Comparison of ENCODE assay signal across 10 cellular contexts in genomic region chr7:74178632-74179031, GRCh38. TPM values are rescaled to one million over a fixed set of nuclear protein-coding genes. Genes with fewer than 3 reads are reported as not detected.
A peak's percentile ranks its signal among the peaks of the same experiment; 100 is the strongest.
DNase-seq lines count a peak whose midpoint lies in the region; ATAC-seq and TF ChIP-seq lines count a peak whose summit lies in the region.
"Had no signal": no experiment of that assay in that cellular context is flagged by ENCODE, and none has a peak within 500 bp of the region (broad histone marks: within the 10 kb centered on the region; RNA-seq: fewer than 3 reads in every experiment).

No MANE protein-coding gene starts in this region.

- DNase-seq in AG10803 (ENCODE audit: low read depth), result peak; percentile 89
- peak; percentile 43 for DNase-seq in adipocyte (ENCODE audit: low read depth)
- DNase-seq in mesenchymal stem cell, result peak; percentile 59
- no peak for DNase-seq in hippocampal formation (lab: John Stamatoyannopoulos, UW)
- DNase-seq: NCI-H82 had no signal

- H3K9ac ChIP-seq in adipocyte (ENCODE audit: low read length) (no peak overlapping the region), mesenchymal stem cell (ENCODE audit: low read length) (peak overlapping the region; percentile 94)

- H3K36me3 ChIP-seq in HEK293 (ENCODE audit: control insufficient read depth in 2 of 2, insufficient read depth in 1 of 2, low read length in 2 of 2) (peaks cover 3 to 58% of the 10 kb centered on the region in 2 experiments; a peak in 2 of 3 replicates), adipocyte (ENCODE audit: control insufficient read depth, insufficient read depth, low read length, severe bottlenecking) (peaks cover 18% of the 10 kb centered on the region), mesenchymal stem cell (ENCODE audit: control insufficient read depth in 1 of 2, insufficient read depth in 2 of 2, low read depth in 1 of 2, low read length in 2 of 2) (peaks cover 17 to 47% of the 10 kb centered on the region in 2 experiments)

- TF ChIP-seq CTCF in AG10803 (conservative IDR thresholded peaks at IDR 0.05; ENCODE audit: low read length) (no peak), HEK293 (tag by site-specific recombination; IDR thresholded peaks at IDR 0.05) (no peak)

- CTCF ChIA-PET in HEK293 (lab: Yijun Ruan, JAX), result interaction anchor here (1.6 to 2.5 kb wide), 4 partner anchors 12 to 222 kb away, joined by 3 to 17 read pairs (median 9); no protein-coding TSS in a partner anchor

- POLR2A ChIA-PET in HEK293 (lab: Yijun Ruan, JAX), result no interaction called here

- ATAC-seq in HG03565 (IDR thresholded peaks at IDR 0.05; ENCODE audit: unreplicated experiment) (no peak), HG02938 (IDR thresholded peaks at IDR 0.05; ENCODE audit: unreplicated experiment) (no peak), GM21528 (IDR thresholded peaks at IDR 0.05; ENCODE audit: low FRiP score, unreplicated experiment) (no peak)

- H2AFZ ChIP-seq in mesenchymal stem cell (ENCODE audit: low read depth, low read length), result no peak overlapping the region

- H3K14ac ChIP-seq in mesenchymal stem cell (ENCODE audit: low read length in 2 of 2), result no peak overlapping the region

- H2BK12ac ChIP-seq in mesenchymal stem cell (ENCODE audit: low read length in 2 of 2), result no peak overlapping the region

- no peak overlapping the region for H3K4ac ChIP-seq in mesenchymal stem cell (ENCODE audit: low read depth in 1 of 2, low read length in 2 of 2)

- H3K4me2 ChIP-seq in mesenchymal stem cell (ENCODE audit: low read length, poor library complexity, severe bottlenecking), result no peak overlapping the region

- no peak overlapping the region for H2BK120ac ChIP-seq in mesenchymal stem cell (ENCODE audit: low read depth, low read length)

- H3K18ac ChIP-seq in mesenchymal stem cell (ENCODE audit: low read depth in 1 of 2, low read length in 2 of 2), result no peak overlapping the region

- no peak overlapping the region for H2AK5ac ChIP-seq in mesenchymal stem cell (ENCODE audit: low read length, severe bottlenecking)

- H3K23ac ChIP-seq in mesenchymal stem cell (ENCODE audit: low read length in 2 of 2), result no peak overlapping the region

- no peak overlapping the region for H4K8ac ChIP-seq in mesenchymal stem cell (ENCODE audit: low read length)

- no peak overlapping the region for H2BK15ac ChIP-seq in mesenchymal stem cell (ENCODE audit: low read depth, poor library complexity, severe bottlenecking)

- H3K79me1 ChIP-seq in mesenchymal stem cell (replicated peaks; ENCODE audit: low read length, poor library complexity, severe bottlenecking), result peaks cover 2% of the 10 kb centered on the region

- H3K4me3 ChIP-seq in AG10803 (ENCODE audit: low read length), result no peak overlapping the region; the same call in 1 of the 2 replicates
- H3K4me3 ChIP-seq in HEK293 (ENCODE audit: low read depth, low read length), result no peak overlapping the region
- H3K4me3 ChIP-seq in adipocyte (ENCODE audit: low read length), result no peak overlapping the region
- H3K4me3 ChIP-seq in mesenchymal stem cell (ENCODE audit: insufficient read depth in 1 of 2, low read depth in 1 of 2, low read length in 2 of 2), result peak overlapping the region in 1 of 2 experiments; percentile 4

- H2BK5ac ChIP-seq in mesenchymal stem cell (ENCODE audit: low read depth, low read length, poor library complexity, severe bottlenecking), result no peak overlapping the region

- no peaks in the 10 kb centered on the region for H3K27me3 ChIP-seq in adipocyte (replicated peaks; ENCODE audit: control insufficient read depth, insufficient read depth, low read length)
- H3K27me3 ChIP-seq in mesenchymal stem cell (ENCODE audit: control insufficient read depth in 1 of 2, insufficient read depth in 1 of 2, low read length in 2 of 2), result no peaks in the 10 kb centered on the region

- H3K9me3 ChIP-seq in HEK293 (ENCODE audit: control insufficient read depth, insufficient read depth, low read depth, low read length) (no peaks in the 10 kb centered on the region), adipocyte (ENCODE audit: control insufficient read depth, low read length) (no peaks in the 10 kb centered on the region), mesenchymal stem cell (ENCODE audit: control insufficient read depth, low read length) (no peaks in the 10 kb centered on the region)

- H3K4me1 ChIP-seq in HEK293 (ENCODE audit: control insufficient read depth, insufficient read depth, low read length) (peaks cover 22% of the 10 kb centered on the region; the same call in 1 of the 2 replicates), adipocyte (ENCODE audit: control insufficient read depth, insufficient read depth, low read length) (peaks cover 75% of the 10 kb centered on the region), mesenchymal stem cell (ENCODE audit: control insufficient read depth, insufficient read depth, low read depth, low read length) (peaks cover 13% of the 10 kb centered on the region)

- WGBS in mesenchymal stem cell, result 77% methylated on average over 9 of the region's 9 CpGs

- no peak overlapping the region for H4K91ac ChIP-seq in mesenchymal stem cell (ENCODE audit: low read length)

- no peak overlapping the region for H3K27ac ChIP-seq in HEK293 (ENCODE audit: extremely low read depth, low read depth, low read length)
- peak overlapping the region; percentile 5 for H3K27ac ChIP-seq in mesenchymal stem cell (ENCODE audit: low read length, poor library complexity, severe bottlenecking)
- H3K27ac ChIP-seq: HL-60 had no signal

TF ChIP-seq in HEK293, 187 proteins besides CTCF, POLR2A, EP300 and RAD21 (continues in another document):
- no peak for TF ChIP-seq ZNF776 (tag by site-specific recombination; IDR thresholded peaks at IDR 0.05; ENCODE audit: borderline replicate concordance)
- TF ChIP-seq ZNF324 (tag by site-specific recombination; IDR thresholded peaks at IDR 0.05), result 0 out of 2 replicates have a peak, but pooled peaks have one; percentile 35
- TF ChIP-seq ZNF2 (tag by site-specific recombination; IDR thresholded peaks at IDR 0.05), result no peak
- TF ChIP-seq ZNF513 (tag by site-specific recombination; IDR thresholded peaks at IDR 0.05), result no peak
- TF ChIP-seq ZNF366 (tag by site-specific recombination; conservative IDR thresholded peaks at IDR 0.05), result 0 out of 2 replicates have a peak, but pooled peaks have one; percentile 12
- peak; percentile 59; the same call in 1 of the 2 replicates for TF ChIP-seq ATF2 (tag by site-specific recombination; IDR thresholded peaks at IDR 0.05; ENCODE audit: low read depth)
- TF ChIP-seq HOXC10 (CRISPR knock-in tag; IDR thresholded peaks at IDR 0.05), result no peak
- TF ChIP-seq BCL6B (tag by site-specific recombination; IDR thresholded peaks at IDR 0.05), result peak; percentile 43; the same call in 1 of the 2 replicates
- TF ChIP-seq ZNF223 (tag by site-specific recombination; IDR thresholded peaks at IDR 0.05), result no peak
- no peak for TF ChIP-seq ZNF510 (tag by site-specific recombination; IDR thresholded peaks at IDR 0.05; ENCODE audit: insufficient replicate concordance)
- TF ChIP-seq ZSCAN4 (tag by site-specific recombination; IDR thresholded peaks at IDR 0.05), result peak; percentile 46; the same call in 1 of the 2 replicates
- TF ChIP-seq ZNF654 (tag by site-specific recombination; IDR thresholded peaks at IDR 0.05; ENCODE audit: low read depth), result no peak
- TF ChIP-seq ZNF132 (tag by site-specific recombination; IDR thresholded peaks at IDR 0.05; ENCODE audit: borderline replicate concordance), result no peak
- no peak for TF ChIP-seq SP7 (tag by site-specific recombination; IDR thresholded peaks at IDR 0.05)

RNA-seq across cellular contexts. Expression of gene EIF4H, which starts 4.5 kb away (rescaled TPM):
- polyA plus RNA-seq in mesenchymal stem cell (2013, experiment 1 of 2), result 203 TPM
- polyA plus RNA-seq in mesenchymal stem cell (2013, experiment 2 of 2), result 198 TPM

RNA-seq across cellular contexts. Expression of gene LAT2, which starts 31.2 kb away (rescaled TPM):
- 0.35 TPM for polyA plus RNA-seq in mesenchymal stem cell (2013, experiment 1 of 2)
- polyA plus RNA-seq in mesenchymal stem cell (2013, experiment 2 of 2), result 0.52 TPM

Comparison
In these comparisons a context has a peak if more than half of its experiments do, and no peak if none do; other contexts are left out.
1. DNase-seq: peak in AG10803 (single experiment), adipocyte (single experiment) and mesenchymal stem cell (single experiment); none in hippocampal formation (0 of 2).